In genomic region chr20:2751868-2752630, GRCh38 we compare ENCODE assay signal across 1 cellular context.
TF ChIP-seq lines count a peak whose summit lies in the region.

No MANE protein-coding gene starts in this region.

TF ChIP-seq in K562, 482 proteins besides CTCF, POLR2A, EP300 and RAD21 (continued from another document):
- TF ChIP-seq GTF3C2 (IDR thresholded peaks at IDR 0.05; ENCODE audit: borderline replicate concordance, extremely low read depth, insufficient read length): peak; percentile 57
- no peak for TF ChIP-seq HEY1 (CRISPR knock-in tag; IDR thresholded peaks at IDR 0.05; ENCODE audit: borderline replicate concordance)
- peak; percentile 98 for TF ChIP-seq ZNF785 (CRISPR knock-in tag; IDR thresholded peaks at IDR 0.05)
- TF ChIP-seq ZKSCAN8 (CRISPR knock-in tag; IDR thresholded peaks at IDR 0.05): no peak
- TF ChIP-seq MYC (IDR thresholded peaks at IDR 0.05; ENCODE audit: low read depth, low read length): no peak
- no peak for TF ChIP-seq MYC (CRISPR knock-in tag; IDR thresholded peaks at IDR 0.05; ENCODE audit: borderline replicate concordance, low read depth)
- no peak for TF ChIP-seq RUNX1 (IDR thresholded peaks at IDR 0.05; ENCODE audit: low read depth)
- no peak for TF ChIP-seq HDAC2 (IDR thresholded peaks at IDR 0.05)
- no peak for TF ChIP-seq KLF16 (IDR thresholded peaks at IDR 0.05)
- no peak for TF ChIP-seq AFF4 (CRISPR knock-in tag; IDR thresholded peaks at IDR 0.05)
- TF ChIP-seq ZBTB40 (IDR thresholded peaks at IDR 0.05): no peak
- no peak for TF ChIP-seq ZBTB40 (CRISPR knock-in tag; IDR thresholded peaks at IDR 0.05)
- 0 out of 2 replicates have a peak, but pooled peaks have one; percentile 38 for TF ChIP-seq NR3C1 (CRISPR knock-in tag; IDR thresholded peaks at IDR 0.05)
- TF ChIP-seq ZFP36 (IDR thresholded peaks at IDR 0.05; ENCODE audit: low read depth, low read length, partially characterized antibody): no peak
- no peak for TF ChIP-seq SNRNP70 (optimal IDR thresholded peaks at IDR 0.05; ENCODE audit: low read depth, low read length)
- TF ChIP-seq ESRRA (IDR thresholded peaks at IDR 0.05; ENCODE audit: borderline replicate concordance, low read depth): no peak
- TF ChIP-seq CHAMP1 (IDR thresholded peaks at IDR 0.05): no peak
- TF ChIP-seq ZNF311 (CRISPR knock-in tag; IDR thresholded peaks at IDR 0.05): no peak
- peak; percentile 56 for TF ChIP-seq CXXC5 (CRISPR knock-in tag; IDR thresholded peaks at IDR 0.05)
- TF ChIP-seq SLC30A9 (CRISPR knock-in tag; IDR thresholded peaks at IDR 0.05): no peak
- peak; percentile 58; the same call in 1 of the 2 replicates for TF ChIP-seq ZNF764 (CRISPR knock-in tag; IDR thresholded peaks at IDR 0.05; ENCODE audit: low read depth)
